In the genomic region with DNA sequence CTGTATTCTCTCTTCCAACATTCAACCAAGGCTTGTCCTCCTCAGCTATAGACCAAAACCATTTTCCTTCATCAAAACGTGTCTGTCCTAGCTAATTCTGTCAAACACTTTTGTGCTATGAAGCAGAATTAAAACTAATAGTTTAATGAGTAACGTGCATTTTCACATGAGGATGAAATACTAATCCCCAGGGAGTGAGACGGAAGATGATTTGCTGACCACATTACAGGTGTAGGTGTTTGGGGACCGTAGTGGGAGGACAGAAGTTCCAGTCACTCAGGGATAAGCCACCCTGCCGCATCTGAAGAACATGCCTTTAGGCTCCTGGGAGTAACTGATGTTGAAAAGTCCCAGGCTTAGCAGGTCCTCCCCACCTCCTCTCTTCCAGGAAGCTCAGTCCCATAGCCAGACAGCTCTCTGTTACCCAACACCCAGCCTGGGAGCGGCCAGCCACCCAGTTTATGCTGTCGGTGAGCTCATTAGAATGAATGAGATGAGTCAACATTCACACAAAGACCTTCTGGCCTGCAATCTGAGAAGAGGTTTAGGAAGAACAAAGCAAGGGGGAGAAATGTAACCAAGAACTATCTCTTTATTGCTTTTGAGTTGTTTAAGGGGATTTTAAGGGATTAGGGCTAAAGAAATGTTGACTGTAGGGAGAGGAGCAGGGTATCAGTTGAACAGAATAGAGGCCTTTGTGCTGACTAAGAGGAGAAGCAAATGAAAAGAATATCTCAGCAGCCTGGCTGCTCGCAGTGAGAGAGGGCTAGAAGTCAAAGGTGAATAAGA, we compare ENCODE assay signal across 8 cellular contexts.
DNase-seq lines count a peak whose midpoint lies in the region; FAIRE-seq and TF ChIP-seq lines count a peak whose summit lies in the region.

No MANE protein-coding gene starts in this region.

- TF ChIP-seq POLR2A in H54 (IDR thresholded peaks at IDR 0.05; ENCODE audit: low read depth, low read length): no peak

- no peak for TF ChIP-seq CTCF in GM10248 (IDR thresholded peaks at IDR 0.05; ENCODE audit: control extremely low read depth, extremely low read depth, low read depth, missing control alignments)
- no peak for TF ChIP-seq CTCF in choroid plexus epithelial cell (conservative IDR thresholded peaks at IDR 0.05; ENCODE audit: low read depth, low read length)

- FAIRE-seq in H54 (lab: Jason Lieb, UNC): peak; percentile 11

- intact Hi-C loops in posterior vena cava (cut with DNase I): no loop called here

- POLR2A ChIA-PET in GM10248 (lab: Yijun Ruan, JAX): no interaction called here

- CTCF ChIA-PET in GM10248 (lab: Yijun Ruan, JAX): no interaction called here

- DNase-seq in GM10248 (ENCODE audit: extremely low spot score) (peak; percentile 45), H54 (ENCODE audit: insufficient read length, low spot score) (no peak), LHCN-M2 (ENCODE audit: low read depth) (peak; percentile 21), choroid plexus epithelial cell (ENCODE audit: low read depth) (peak; percentile 26), OCI-M2 (lab: John Stamatoyannopoulos, UW; ENCODE audit: unreplicated experiment) (no peak), dermis blood vessel endothelial cell (no peak), Kasumi-1 (lab: John Stamatoyannopoulos, UW) (no peak), posterior vena cava (ENCODE audit: low spot score) (no peak)

- no peak overlapping the region for H3K4me3 ChIP-seq in choroid plexus epithelial cell (ENCODE audit: low read depth, low read length)

Comparison
In these comparisons a context has a peak if more than half of its experiments do, and no peak if none do; other contexts are left out.
1. DNase-seq: peak in GM10248 (single experiment), LHCN-M2 (single experiment) and choroid plexus epithelial cell (single experiment); none in H54 (single experiment), OCI-M2 (single experiment), dermis blood vessel endothelial cell (single experiment), Kasumi-1 (0 of 2) and posterior vena cava (single experiment).